Comparison of ENCODE assay signal across 1 cellular context in the genomic region with DNA sequence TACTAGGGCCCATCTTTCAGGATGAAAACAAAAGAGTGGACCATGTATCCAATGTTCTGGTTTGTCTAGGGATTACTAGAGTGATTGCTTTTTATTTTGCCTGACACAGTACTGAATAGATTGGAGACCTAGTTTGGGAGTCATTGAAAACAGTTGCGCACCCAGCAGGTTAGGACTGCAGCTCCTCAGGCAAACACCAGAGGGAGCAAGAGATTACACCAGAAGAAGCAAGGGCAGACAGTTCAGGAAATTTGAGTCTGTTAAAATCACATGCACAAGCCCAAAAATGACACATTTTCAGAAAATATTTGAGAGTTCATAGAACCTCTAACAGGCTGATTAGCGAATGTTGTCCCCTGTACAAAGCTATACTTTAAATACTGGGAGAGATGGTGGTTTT.
TF ChIP-seq lines count a peak whose summit lies in the region.

No MANE protein-coding gene starts in this region.

TF ChIP-seq in K562, 482 proteins besides CTCF, POLR2A, EP300 and RAD21 (continued from another document):
- TF ChIP-seq, protein P1, sequence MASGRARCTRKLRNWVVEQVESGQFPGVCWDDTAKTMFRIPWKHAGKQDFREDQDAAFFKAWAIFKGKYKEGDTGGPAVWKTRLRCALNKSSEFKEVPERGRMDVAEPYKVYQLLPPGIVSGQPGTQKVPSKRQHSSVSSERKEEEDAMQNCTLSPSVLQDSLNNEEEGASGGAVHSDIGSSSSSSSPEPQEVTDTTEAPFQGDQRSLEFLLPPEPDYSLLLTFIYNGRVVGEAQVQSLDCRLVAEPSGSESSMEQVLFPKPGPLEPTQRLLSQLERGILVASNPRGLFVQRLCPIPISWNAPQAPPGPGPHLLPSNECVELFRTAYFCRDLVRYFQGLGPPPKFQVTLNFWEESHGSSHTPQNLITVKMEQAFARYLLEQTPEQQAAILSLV (tag; IDR thresholded peaks at IDR 0.05) = no peak
- no peak for TF ChIP-seq MIER1 (IDR thresholded peaks at IDR 0.05; ENCODE audit: low read depth)
- TF ChIP-seq FUS (optimal IDR thresholded peaks at IDR 0.05; ENCODE audit: low read depth, low read length) = no peak
- no peak for TF ChIP-seq ZFP30 (CRISPR knock-in tag; IDR thresholded peaks at IDR 0.05; ENCODE audit: borderline replicate concordance)
- TF ChIP-seq PHF8 (IDR thresholded peaks at IDR 0.05; ENCODE audit: borderline replicate concordance, low read length) = no peak
- TF ChIP-seq ZNF668 (CRISPR knock-in tag; IDR thresholded peaks at IDR 0.05) = no peak
TF ChIP-seq in K562: peak in this region for 0.
